In the genomic region with DNA sequence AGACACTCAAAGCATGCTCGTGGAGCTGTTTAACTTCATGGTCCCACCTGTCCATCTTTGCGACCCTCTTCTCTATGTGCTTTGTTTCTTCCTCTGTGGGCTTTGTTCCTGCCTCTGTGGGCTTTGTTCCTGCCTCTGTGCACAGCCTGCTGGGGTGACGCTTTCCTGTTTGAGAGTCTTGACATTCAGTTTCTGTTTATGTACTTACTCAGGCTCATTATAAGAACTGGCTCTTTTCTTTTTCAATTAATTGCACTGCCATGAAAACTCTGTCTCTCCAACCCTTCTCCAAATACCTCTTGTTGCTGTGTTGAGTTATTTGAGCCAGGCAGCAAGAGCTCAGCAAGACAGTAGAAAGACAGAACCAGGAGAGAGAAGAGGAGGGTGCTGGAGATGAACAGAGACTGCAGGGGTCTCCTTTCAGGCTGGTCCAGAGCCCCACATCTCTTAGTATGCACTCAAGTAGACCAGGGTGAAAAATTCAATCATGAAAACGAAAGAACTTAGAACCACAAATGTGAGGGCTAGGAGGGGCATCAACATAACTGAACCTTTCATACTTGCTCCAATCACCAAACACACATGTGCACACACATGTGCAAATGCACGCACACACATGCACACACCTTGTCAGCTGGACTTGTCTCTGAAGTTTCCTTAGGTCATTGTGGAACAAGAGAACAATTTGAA, we compare ENCODE assay signal across 8 cellular contexts.
DNase-seq lines count a peak whose midpoint lies in the region; ATAC-seq and TF ChIP-seq lines count a peak whose summit lies in the region.

No MANE protein-coding gene starts in this region.

- H3K27me3 ChIP-seq in neural progenitor cell (no peaks in the 10 kb centered on the region), MG63 (no peaks in the 10 kb centered on the region)

- peak overlapping the region; percentile 73 for H3K27ac ChIP-seq in SK-N-MC
- H3K27ac ChIP-seq in angular gyrus (ENCODE audit: low read depth, low read length), result peak overlapping the region; percentile 70
- no peak overlapping the region for H3K27ac ChIP-seq in neural progenitor cell

- no peak overlapping the region for H3K4me3 Mint-ChIP-seq in neural progenitor cell

- H3K9me3 Mint-ChIP-seq in neural progenitor cell, result no peaks in the 10 kb centered on the region

- H3K4me1 ChIP-seq in neural progenitor cell, result no peaks in the 10 kb centered on the region

- ATAC-seq in GM18858 (IDR thresholded peaks at IDR 0.05; ENCODE audit: unreplicated experiment), result peak; percentile 75
- ATAC-seq in HG02798 (IDR thresholded peaks at IDR 0.05; ENCODE audit: poor library complexity, unreplicated experiment), result peak; percentile 83

- H2AFZ ChIP-seq in neural progenitor cell (replicated peaks), result peak overlapping the region; percentile 90

- H3K36me3 ChIP-seq in SK-N-MC (ENCODE audit: insufficient read depth, low read length) (no peaks in the 10 kb centered on the region), neural progenitor cell (no peaks in the 10 kb centered on the region), MG63 (no peaks in the 10 kb centered on the region)

- H3K9me3 ChIP-seq in SK-N-MC (ENCODE audit: low read depth, low read length) (no peaks in the 10 kb centered on the region), neural progenitor cell (ENCODE audit: low read depth) (no peaks in the 10 kb centered on the region), MG63 (no peaks in the 10 kb centered on the region)

- DNase-seq in SK-N-MC (ENCODE audit: low read depth, low spot score), result no peak
- DNase-seq in neural progenitor cell (ENCODE audit: low spot score), result peak; percentile 14
- no peak for DNase-seq in MG63
- DNase-seq in NCI-H510A (lab: John Stamatoyannopoulos, UW), result no peak
- no peak for DNase-seq in NCI-H128 (lab: John Stamatoyannopoulos, UW; ENCODE audit: unreplicated experiment)

- no peaks in the 10 kb centered on the region for H4K20me1 ChIP-seq in neural progenitor cell (ENCODE audit: low read depth)

- no peaks in the 10 kb centered on the region for H3K79me2 ChIP-seq in neural progenitor cell (ENCODE audit: low read depth)

- H3K4me3 ChIP-seq in SK-N-MC (no peak overlapping the region), neural progenitor cell (no peak overlapping the region), MG63 (no peak overlapping the region)

- peak overlapping the region; percentile 51 for H3K9ac ChIP-seq in SK-N-MC (ENCODE audit: insufficient read length)
- H3K9ac ChIP-seq in neural progenitor cell, result no peak overlapping the region

- H3K36me3 Mint-ChIP-seq in neural progenitor cell, result no peaks in the 10 kb centered on the region

- peak overlapping the region; percentile 35 for H3K27ac Mint-ChIP-seq in neural progenitor cell

- H3F3A ChIP-seq in neural progenitor cell (ENCODE audit: low read depth), result peaks cover 14% of the 10 kb centered on the region

- no peaks in the 10 kb centered on the region for H3K27me3 Mint-ChIP-seq in neural progenitor cell (ENCODE audit: insufficient read depth, low read depth)

- H3K4me2 ChIP-seq in neural progenitor cell, result no peak overlapping the region

- peaks cover 14% of the 10 kb centered on the region for H3K4me1 Mint-ChIP-seq in neural progenitor cell

- no peak for TF ChIP-seq CTCF in neural progenitor cell (IDR thresholded peaks at IDR 0.05)
